In the genomic region with DNA sequence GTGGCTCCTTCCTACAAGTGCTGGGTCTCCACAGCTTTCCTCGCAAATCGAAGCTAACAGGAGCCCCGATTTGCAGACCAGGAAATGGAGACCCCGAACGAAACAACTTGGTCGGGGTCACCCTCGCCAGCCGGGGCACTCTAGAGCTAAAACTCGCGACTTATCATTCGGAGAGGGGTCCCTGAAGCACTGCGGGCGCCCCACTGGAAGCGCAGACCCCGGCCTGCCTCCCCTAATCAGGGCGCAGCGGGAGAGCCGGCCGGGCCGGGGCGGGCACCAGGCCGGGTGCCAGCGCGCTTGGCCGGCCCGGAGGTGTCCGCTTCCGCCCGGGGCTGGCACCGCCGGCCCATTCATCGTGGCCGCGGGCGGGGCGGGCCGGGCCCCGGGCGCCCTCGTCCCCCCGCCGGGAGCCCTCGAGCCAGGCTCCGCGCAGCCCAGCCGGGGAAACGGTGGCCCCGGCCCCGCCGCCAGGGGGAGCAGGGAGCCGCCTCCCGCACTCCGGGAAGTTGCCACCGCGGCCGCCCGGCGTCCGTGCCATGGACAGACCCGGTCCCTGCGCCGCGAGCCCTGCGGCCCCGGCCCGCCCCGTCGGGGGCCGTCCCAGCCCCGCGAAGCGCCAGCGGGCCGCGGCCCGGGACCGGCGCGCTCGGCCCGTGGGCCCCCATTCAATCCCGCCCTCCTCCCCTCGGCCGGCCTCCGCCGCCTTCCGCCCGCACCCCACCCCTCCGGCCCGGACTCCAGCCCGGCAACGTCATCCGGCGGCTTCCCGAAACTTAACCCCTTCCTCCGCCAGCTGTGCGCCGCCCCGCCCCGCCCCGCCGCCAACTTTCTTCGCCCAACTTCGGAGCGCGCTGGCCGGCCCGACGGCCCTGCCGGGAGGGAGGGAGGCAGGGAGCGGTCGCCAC, we compare ENCODE assay signal across 8 cellular contexts. TPM values are rescaled to one million over a fixed set of nuclear protein-coding genes. Genes with fewer than 3 reads are reported as not detected.
DNase-seq lines count a peak whose midpoint lies in the region; ATAC-seq, FAIRE-seq and TF ChIP-seq lines count a peak whose summit lies in the region.

No MANE protein-coding gene starts in this region.

- H3K27ac ChIP-seq in A549: peak overlapping the region; percentile 95 to 96

- peak; percentile 95 for TF ChIP-seq CTCF in A549 (IDR thresholded peaks at IDR 0.05)

- WGBS in A549 (ENCODE audit: missing lambda C conversion rate): 1% methylated on average over 12 of the region's 112 CpGs

- peak overlapping the region; percentile 96 for H3K4me3 ChIP-seq in A549

- H3K9me3 ChIP-seq in A549: peaks cover 4% of the 10 kb centered on the region

- peaks cover 19% of the 10 kb centered on the region for H3K27me3 Mint-ChIP-seq in activated CD8-positive, alpha-beta T cell treated with anti-CD3 and anti-CD28 coated beads, Interleukin-2, amount 10 ng/mL, durations not matched to agents 7 days and 5 days (ENCODE audit: low read depth)

- peak; percentile 51 to 67 for ATAC-seq in A549
- peak; percentile 45 for ATAC-seq in GM18502 (IDR thresholded peaks at IDR 0.05; ENCODE audit: poor library complexity, unreplicated experiment)
- ATAC-seq in HG03025 (IDR thresholded peaks at IDR 0.05; ENCODE audit: low FRiP score, unreplicated experiment): peak; percentile 38
- ATAC-seq in activated CD8-positive, alpha-beta T cell treated with anti-CD3 and anti-CD28 coated beads, Interleukin-2, amount 10 ng/mL, durations not matched to agents 7 days and 5 days: peak; percentile 42

- POLR2A ChIA-PET in A549 (lab: Yijun Ruan, JAX): interaction anchor here (2.0 kb wide), 1 partner anchor 281 kb away, joined by 5 read pairs; no protein-coding TSS in a partner anchor
- POLR2A ChIA-PET in activated CD8-positive, alpha-beta T cell treated with anti-CD3 and anti-CD28 coated beads, Interleukin-2, amount 10 ng/mL, durations not matched to agents 7 days and 5 days (lab: Charles Lee): interaction anchor here (0.7 to 2.1 kb wide), 5 partner anchors 9 to 214 kb away, joined by 3 to 14 read pairs (median 4); partner anchors contain the start of genes BFSP1 and DSTN

- H3K36me3 Mint-ChIP-seq in activated CD8-positive, alpha-beta T cell treated with anti-CD3 and anti-CD28 coated beads, Interleukin-2, amount 10 ng/mL, durations not matched to agents 7 days and 5 days (ENCODE audit: low read depth): peaks cover 27% of the 10 kb centered on the region

- CTCF ChIA-PET in A549 (lab: Yijun Ruan, JAX): interaction anchor here (0.6 to 5.9 kb wide), 69 partner anchors 8 to 595 kb away, joined by 3 to 58 read pairs (median 4); partner anchors contain the start of gene BANF2
- CTCF ChIA-PET in activated CD8-positive, alpha-beta T cell treated with anti-CD3 and anti-CD28 coated beads, Interleukin-2, amount 10 ng/mL, durations not matched to agents 7 days and 5 days (lab: Charles Lee): interaction anchor here (0.6 to 4.7 kb wide), 26 partner anchors 12 to 312 kb away, joined by 3 to 64 read pairs (median 6); partner anchors contain the start of gene DSTN

- H3K4me3 Mint-ChIP-seq in activated CD8-positive, alpha-beta T cell treated with anti-CD3 and anti-CD28 coated beads, Interleukin-2, amount 10 ng/mL, durations not matched to agents 7 days and 5 days: peak overlapping the region; percentile 78

- DNase-seq in A549 (ENCODE audit: low read depth in 1 of 2, low spot score in 1 of 2) (peak; percentile 80 to 95), NCI-H526 treated with DMSO at 0.1 percent for 48 hours (lab: John Stamatoyannopoulos, UW) (peak; percentile 21), lung microvascular endothelial cell (ENCODE audit: low read depth in 2 of 2) (peak; percentile 76 to 84)
- peak; percentile 79 for DNase-seq in activated CD8-positive, alpha-beta T cell treated with anti-CD3 and anti-CD28 coated beads, Interleukin-2, amount 10 ng/mL, durations not matched to agents 7 days and 5 days
- DNase-seq in effector CD4-positive, alpha-beta T cell: peak; percentile 73
- peak; percentile 60 to 75 (median 66) for DNase-seq in stimulated activated CD4-positive, alpha-beta T cell treated with anti-CD3 and anti-CD28 coated beads, TNF-alpha, amount 100 ng/mL, for 4 hours (ENCODE audit: low read depth in 3 of 3)

- FAIRE-seq in A549 (lab: Jason Lieb, UNC): no peak

- TF ChIP-seq RAD21 in A549 (conservative IDR thresholded peaks at IDR 0.05 in 1 of 2, IDR thresholded peaks at IDR 0.05 in 1 of 2): peak; percentile 43 to 76; a peak in 4 of 5 replicates

- peak overlapping the region; percentile 85 for H3K4me2 ChIP-seq in A549

- peaks cover 35% of the 10 kb centered on the region for H3K4me1 Mint-ChIP-seq in activated CD8-positive, alpha-beta T cell treated with anti-CD3 and anti-CD28 coated beads, Interleukin-2, amount 10 ng/mL, durations not matched to agents 7 days and 5 days (ENCODE audit: low read depth)

- TF ChIP-seq POLR2A in A549 (IDR thresholded peaks at IDR 0.05; ENCODE audit: low read length): no peak; the same call in 1 of the 2 replicates

- TF ChIP-seq EP300 in A549 (IDR thresholded peaks at IDR 0.05): no peak

- no peaks in the 10 kb centered on the region for H3K9me3 Mint-ChIP-seq in activated CD8-positive, alpha-beta T cell treated with anti-CD3 and anti-CD28 coated beads, Interleukin-2, amount 10 ng/mL, durations not matched to agents 7 days and 5 days (ENCODE audit: insufficient read depth)

- H3K4me1 ChIP-seq in A549: peaks cover 36% of the 10 kb centered on the region

- peak overlapping the region; percentile 81 for H3K27ac Mint-ChIP-seq in activated CD8-positive, alpha-beta T cell treated with anti-CD3 and anti-CD28 coated beads, Interleukin-2, amount 10 ng/mL, durations not matched to agents 7 days and 5 days

TF ChIP-seq in A549, 52 proteins besides CTCF, POLR2A, EP300 and RAD21:
- TF ChIP-seq, protein P1, sequence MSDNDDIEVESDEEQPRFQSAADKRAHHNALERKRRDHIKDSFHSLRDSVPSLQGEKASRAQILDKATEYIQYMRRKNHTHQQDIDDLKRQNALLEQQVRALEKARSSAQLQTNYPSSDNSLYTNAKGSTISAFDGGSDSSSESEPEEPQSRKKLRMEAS (IDR thresholded peaks at IDR 0.05): no peak
- TF ChIP-seq JUN (IDR thresholded peaks at IDR 0.05) (peak; percentile 3 to 84; a peak in 1 of 5 replicates), SMC3 (IDR thresholded peaks at IDR 0.05) (peak; percentile 93)

RNA-seq across cellular contexts. Expression of gene RRBP1, which starts 1.0 kb away (rescaled TPM):
- polyA plus RNA-seq in A549 (2011; rRNA removed) (51.6 and 56.5 TPM in 2 replicates), A549 (2017; fragmentation: RNase III; extraction: RNeasy Plus Mini Kit Qiagen cat#74134 plus additional on column Dnase treatment) (71.2 to 81.8 TPM (median 79.6 TPM) in 3 replicates)
- 37.9 and 38.9 TPM in 2 replicates for polyA plus RNA-seq in A549 (2012; cell fraction: cytosol; rRNA removed)
- 98.9 and 119 TPM in 2 replicates for polyA plus RNA-seq in A549 (2012; cell fraction: nucleus; rRNA removed)
- 33.5 and 42.1 TPM in 2 replicates for polyA minus RNA-seq in A549 (2011; rRNA and poly(A)+ RNA removed)
- 10 to 100 TPM; 64.3 to 66.7 TPM for total RNA-seq in activated CD8-positive, alpha-beta T cell treated with anti-CD3 and anti-CD28 coated beads, Interleukin-2, amount 10 ng/mL, durations not matched to agents 7 days and 5 days
- total RNA-seq in lung microvascular endothelial cell: 49.9 and 61.5 TPM in 2 replicates

RNA-seq across cellular contexts. Expression of gene BANF2, which starts 18.7 kb away (rescaled TPM):
- polyA plus RNA-seq in A549 (2011; rRNA removed) (not detected in 2 replicates), A549 (2017; fragmentation: RNase III; extraction: RNeasy Plus Mini Kit Qiagen cat#74134 plus additional on column Dnase treatment) (not detected in 3 replicates)
- polyA plus RNA-seq in A549 (2012; cell fraction: cytosol; rRNA removed): not detected in 2 replicates
- not detected in 2 replicates for polyA plus RNA-seq in A549 (2012; cell fraction: nucleus; rRNA removed)
- polyA minus RNA-seq in A549 (2011; rRNA and poly(A)+ RNA removed): not detected in 2 replicates
- total RNA-seq in activated CD8-positive, alpha-beta T cell treated with anti-CD3 and anti-CD28 coated beads, Interleukin-2, amount 10 ng/mL, durations not matched to agents 7 days and 5 days: not detected
- not detected in 2 replicates for total RNA-seq in lung microvascular endothelial cell

Comparison
In these comparisons a context has a peak if more than half of its experiments do, and no peak if none do; other contexts are left out.
1. Peak in every context shown above with its lines: DNase-seq, ATAC-seq, H3K4me3 ChIP-seq and H3K27ac ChIP-seq.
2. DNase-seq: peak in every context shown above with its lines; median percentile 88 in A549; 80 in lung microvascular endothelial cell; 79 in activated CD8-positive, alpha-beta T cell treated with anti-CD3 and anti-CD28 coated beads, Interleukin-2, amount 10 ng/mL, durations not matched to agents 7 days and 5 days; 73 in effector CD4-positive, alpha-beta T cell; 66 in stimulated activated CD4-positive, alpha-beta T cell treated with anti-CD3 and anti-CD28 coated beads, TNF-alpha, amount 100 ng/mL, for 4 hours; 21 in NCI-H526 treated with DMSO at 0.1 percent for 48 hours.